ENCODE assay signal across 1 cellular context in genomic region chr1:33255347-33256311, GRCh38.
TF ChIP-seq lines count a peak whose summit lies in the region.

No MANE protein-coding gene starts in this region.

TF ChIP-seq in HepG2, 621 proteins besides CTCF, POLR2A, EP300 and RAD21 (continued from another document and continues in another):
- TF ChIP-seq ZHX2 (IDR thresholded peaks at IDR 0.05; ENCODE audit: low read depth): no peak
- TF ChIP-seq ZHX2 (CRISPR knock-in tag; IDR thresholded peaks at IDR 0.05; ENCODE audit: borderline replicate concordance): no peak
- TF ChIP-seq ZNF383 (CRISPR knock-in tag; IDR thresholded peaks at IDR 0.05; ENCODE audit: borderline replicate concordance): no peak
- no peak for TF ChIP-seq GATAD1 (CRISPR knock-in tag; IDR thresholded peaks at IDR 0.05)
- TF ChIP-seq KLF13 (CRISPR knock-in tag; IDR thresholded peaks at IDR 0.05): no peak
- no peak for TF ChIP-seq ZBTB37 (CRISPR knock-in tag; IDR thresholded peaks at IDR 0.05)
- no peak; the same call in 1 of the 2 replicates for TF ChIP-seq SP4 (CRISPR knock-in tag; IDR thresholded peaks at IDR 0.05)
- no peak; the same call in 1 of the 2 replicates for TF ChIP-seq RXRA (CRISPR knock-in tag; IDR thresholded peaks at IDR 0.05)
- no peak for TF ChIP-seq SKI (IDR thresholded peaks at IDR 0.05; ENCODE audit: partially characterized antibody)
- no peak for TF ChIP-seq ZZZ3 (CRISPR knock-in tag; IDR thresholded peaks at IDR 0.05; ENCODE audit: borderline replicate concordance)
- no peak for TF ChIP-seq ZFAT (CRISPR knock-in tag; conservative IDR thresholded peaks at IDR 0.05)
- TF ChIP-seq ZNF232 (CRISPR knock-in tag; IDR thresholded peaks at IDR 0.05; ENCODE audit: borderline replicate concordance): no peak
- TF ChIP-seq ZNF30 (CRISPR knock-in tag; IDR thresholded peaks at IDR 0.05): no peak
- peak; percentile 49 for TF ChIP-seq SRSF1 (optimal IDR thresholded peaks at IDR 0.05; ENCODE audit: low read depth, low read length)
- no peak for TF ChIP-seq KLF16 (CRISPR knock-in tag; IDR thresholded peaks at IDR 0.05)
- TF ChIP-seq GABPB1 (CRISPR knock-in tag; IDR thresholded peaks at IDR 0.05): peak; percentile 35; the same call in 1 of the 2 replicates
- TF ChIP-seq ZNF207 (IDR thresholded peaks at IDR 0.05; ENCODE audit: borderline replicate concordance): no peak
- TF ChIP-seq FIP1L1 (IDR thresholded peaks at IDR 0.05; ENCODE audit: borderline replicate concordance, insufficient read depth, low read depth, low read length): no peak
- TF ChIP-seq TFAP4 (IDR thresholded peaks at IDR 0.05; ENCODE audit: borderline replicate concordance, low read depth): peak; percentile 36; the same call in 1 of the 2 replicates
- TF ChIP-seq TAF1 (CRISPR knock-in tag; IDR thresholded peaks at IDR 0.05): peak; percentile 64; the same call in 1 of the 2 replicates
- no peak for TF ChIP-seq CBFB (CRISPR knock-in tag; IDR thresholded peaks at IDR 0.05)
- no peak for TF ChIP-seq IKZF1 (IDR thresholded peaks at IDR 0.05)
- no peak for TF ChIP-seq ZNF567 (CRISPR knock-in tag; IDR thresholded peaks at IDR 0.05; ENCODE audit: borderline replicate concordance)
- no peak for TF ChIP-seq RAD51 (IDR thresholded peaks at IDR 0.05; ENCODE audit: borderline replicate concordance)
- no peak for TF ChIP-seq AHDC1 (CRISPR knock-in tag; IDR thresholded peaks at IDR 0.05; ENCODE audit: borderline replicate concordance)
- no peak for TF ChIP-seq ZNF576 (CRISPR knock-in tag; IDR thresholded peaks at IDR 0.05)
- TF ChIP-seq ZBTB42 (CRISPR knock-in tag; IDR thresholded peaks at IDR 0.05): no peak
- TF ChIP-seq IRF2 (CRISPR knock-in tag; IDR thresholded peaks at IDR 0.05): no peak
- TF ChIP-seq CREBL2 (CRISPR knock-in tag; IDR thresholded peaks at IDR 0.05; ENCODE audit: borderline replicate concordance): no peak
- TF ChIP-seq DBP (CRISPR knock-in tag; IDR thresholded peaks at IDR 0.05; ENCODE audit: not compliant biosample characterization): no peak
- TF ChIP-seq GMEB2 (CRISPR knock-in tag; IDR thresholded peaks at IDR 0.05; ENCODE audit: low read depth): no peak
- no peak for TF ChIP-seq THAP9 (CRISPR knock-in tag; IDR thresholded peaks at IDR 0.05; ENCODE audit: borderline replicate concordance)
- no peak for TF ChIP-seq NFIB (CRISPR knock-in tag; IDR thresholded peaks at IDR 0.05; ENCODE audit: borderline replicate concordance)
- no peak for TF ChIP-seq SUZ12 (IDR thresholded peaks at IDR 0.05; ENCODE audit: low read depth, low read length)
- no peak for TF ChIP-seq SP1 (IDR thresholded peaks at IDR 0.05)
- no peak for TF ChIP-seq SP1 (CRISPR knock-in tag; IDR thresholded peaks at IDR 0.05)
- TF ChIP-seq YEATS2 (CRISPR knock-in tag; IDR thresholded peaks at IDR 0.05; ENCODE audit: borderline replicate concordance): no peak
- no peak for TF ChIP-seq PRPF4 (IDR thresholded peaks at IDR 0.05; ENCODE audit: low read depth, low read length, poor library complexity, severe bottlenecking)
- TF ChIP-seq ARNT (IDR thresholded peaks at IDR 0.05): no peak
- TF ChIP-seq HMGA1 (CRISPR knock-in tag; conservative IDR thresholded peaks at IDR 0.05): no peak
- TF ChIP-seq ZNF326 (CRISPR knock-in tag; IDR thresholded peaks at IDR 0.05; ENCODE audit: borderline replicate concordance): no peak
- TF ChIP-seq MED13 (CRISPR knock-in tag; IDR thresholded peaks at IDR 0.05): no peak
- no peak for TF ChIP-seq ZNF883 (CRISPR knock-in tag; IDR thresholded peaks at IDR 0.05; ENCODE audit: not compliant biosample characterization)
- peak; percentile 91 for TF ChIP-seq ZNF777 (CRISPR knock-in tag; IDR thresholded peaks at IDR 0.05)
- no peak for TF ChIP-seq ZKSCAN5 (CRISPR knock-in tag; IDR thresholded peaks at IDR 0.05)
- TF ChIP-seq ZNF546 (CRISPR knock-in tag; conservative IDR thresholded peaks at IDR 0.05): no peak
- TF ChIP-seq ZNF660 (CRISPR knock-in tag; IDR thresholded peaks at IDR 0.05; ENCODE audit: borderline replicate concordance, low read depth): no peak
